In genomic region chr15:41893422-41894250, GRCh38 we compare ENCODE assay signal across 10 cellular contexts. TPM values are rescaled to one million over a fixed set of nuclear protein-coding genes. Genes with fewer than 3 reads are reported as not detected.
DNase-seq lines count a peak whose midpoint lies in the region; ATAC-seq and TF ChIP-seq lines count a peak whose summit lies in the region.
"Had no signal": no experiment of that assay in that cellular context is flagged by ENCODE, and none has a peak within 500 bp of the region (broad histone marks: within the 10 kb centered on the region; RNA-seq: fewer than 3 reads in every experiment).

Gene SPTBN5 (minus strand): TSS chr15:41894053. CDS start chr15:41893497, 556 bp downstream.

- peak within 1 kb of the TSS; percentile 83 for H3K27ac Mint-ChIP-seq in dendritic cell treated with granulocyte-macrophage colony-stimulating factor and Interleukin-4, amounts not matched to agents 40 ng/mL and 50 ng/mL, for 4 days

- H2AK5ac ChIP-seq in trophoblast cell (ENCODE audit: low read length) = peak within 1 kb of the TSS; percentile 42

- TF ChIP-seq CTCF in GM10248 (IDR thresholded peaks at IDR 0.05; ENCODE audit: control extremely low read depth, extremely low read depth, low read depth, missing control alignments) = no peak

- no peak within 1 kb of the TSS for H2BK5ac ChIP-seq in trophoblast cell (ENCODE audit: low read depth, low read length, poor library complexity)

- peaks cover 43 to 92% (median 84%) of the 10 kb centered on the region in 10 experiments for H3K4me1 ChIP-seq in BLaER1 treated with 17β-estradiol and CSF1 and Interleukin-3, amounts not matched to agents 10 nM and 100 nM
- peaks cover 12 to 14% of the 10 kb centered on the region in 2 experiments for H3K4me1 ChIP-seq in trophoblast cell (ENCODE audit: control insufficient read depth in 1 of 2, insufficient read depth in 2 of 2, low read length in 2 of 2)

- peaks cover 41% of the 10 kb centered on the region for H3K4me1 Mint-ChIP-seq in dendritic cell treated with granulocyte-macrophage colony-stimulating factor and Interleukin-4, amounts not matched to agents 40 ng/mL and 50 ng/mL, for 4 days (ENCODE audit: low read depth)

- no peak within 1 kb of the TSS for H3K23ac ChIP-seq in trophoblast cell (ENCODE audit: low read length)

- peak within 1 kb of the TSS; percentile 1 to 79 (median 71); a peak in 21 of 22 replicates for H3K27ac ChIP-seq in BLaER1 treated with 17β-estradiol and CSF1 and Interleukin-3, amounts not matched to agents 10 nM and 100 nM
- no peak within 1 kb of the TSS for H3K27ac ChIP-seq in trophoblast cell (ENCODE audit: low read depth, low read length)

- no peak within 1 kb of the TSS for H3K4ac ChIP-seq in trophoblast cell (ENCODE audit: low read depth, low read length)

- H3K14ac ChIP-seq in trophoblast cell (ENCODE audit: low read length) = peak within 1 kb of the TSS; percentile 4

- no peak within 1 kb of the TSS for H3K18ac ChIP-seq in trophoblast cell (ENCODE audit: low read length)

- peak within 1 kb of the TSS; percentile 23 for H2AFZ ChIP-seq in trophoblast cell (ENCODE audit: insufficient read depth, low read length, poor library complexity)

- DNase-seq in LoVo (ENCODE audit: low spot score) (peak; percentile 8), trophoblast cell (no peak), GM10248 (ENCODE audit: extremely low spot score) (no peak), H4 (ENCODE audit: low spot score) (no peak), occipital lobe (lab: John Stamatoyannopoulos, UW) (no peak)
- DNase-seq: GOT3, SIG-M5 had no signal

- peaks cover 34% of the 10 kb centered on the region for H3K36me3 Mint-ChIP-seq in dendritic cell treated with granulocyte-macrophage colony-stimulating factor and Interleukin-4, amounts not matched to agents 40 ng/mL and 50 ng/mL, for 4 days (ENCODE audit: low read depth)

- H4K8ac ChIP-seq in trophoblast cell (ENCODE audit: low read depth, low read length) = peak within 1 kb of the TSS; percentile 23

- no peaks in the 10 kb centered on the region for H3K9me3 Mint-ChIP-seq in dendritic cell treated with granulocyte-macrophage colony-stimulating factor and Interleukin-4, amounts not matched to agents 40 ng/mL and 50 ng/mL, for 4 days

- H3K9me3 ChIP-seq in BLaER1 treated with 17β-estradiol and CSF1 and Interleukin-3, amounts not matched to agents 10 nM and 100 nM (replicated peaks in 1 of 11) = no peaks in the 10 kb centered on the region
- H3K9me3 ChIP-seq in trophoblast cell (ENCODE audit: insufficient read depth, low read depth, low read length) = peaks cover 6% of the 10 kb centered on the region

- intact Hi-C loops in dendritic cell treated with granulocyte-macrophage colony-stimulating factor and Interleukin-4, amounts not matched to agents 40 ng/mL and 50 ng/mL, for 4 days (cut with micrococcal nuclease) = no loop called here

- CTCF ChIA-PET in GM10248 (lab: Yijun Ruan, JAX) = interaction anchor here (0.7 to 2.8 kb wide), 4 partner anchors 8 to 24 kb away, joined by 3 to 11 read pairs (median 6); no protein-coding TSS in a partner anchor

- WGBS in trophoblast cell (ENCODE audit: extremely low coverage, insufficient coverage, insufficient read length) = no CpG with 5 or more reads among the region's 15 CpGs

- H3K27me3 ChIP-seq in BLaER1 treated with 17β-estradiol and CSF1 and Interleukin-3, amounts not matched to agents 10 nM and 100 nM = no peaks in the 10 kb centered on the region
- H3K27me3 ChIP-seq in trophoblast cell (ENCODE audit: insufficient read depth, low read length) = no peaks in the 10 kb centered on the region

- H4K12ac ChIP-seq in trophoblast cell (ENCODE audit: low read depth, low read length) = no peak within 1 kb of the TSS

- H3K4me3 Mint-ChIP-seq in dendritic cell treated with granulocyte-macrophage colony-stimulating factor and Interleukin-4, amounts not matched to agents 40 ng/mL and 50 ng/mL, for 4 days = peak within 1 kb of the TSS; percentile 51

- H4K91ac ChIP-seq in trophoblast cell (ENCODE audit: low read depth, low read length) = no peak within 1 kb of the TSS

- no peak within 1 kb of the TSS for H2BK12ac ChIP-seq in trophoblast cell (ENCODE audit: low read length)

- no peak within 1 kb of the TSS for H2BK120ac ChIP-seq in trophoblast cell (ENCODE audit: insufficient read depth, low read length, poor library complexity)

- ATAC-seq in HG03469 (IDR thresholded peaks at IDR 0.05; ENCODE audit: unreplicated experiment) = no peak

- peak within 1 kb of the TSS in 7 of 10 experiments; percentile 6 to 61 (median 19); a peak in 11 of 20 replicates for H3K4me3 ChIP-seq in BLaER1 treated with 17β-estradiol and CSF1 and Interleukin-3, amounts not matched to agents 10 nM and 100 nM
- H3K4me3 ChIP-seq in trophoblast cell (ENCODE audit: low read depth, low read length) = no peak within 1 kb of the TSS

- POLR2A ChIA-PET in GM10248 (lab: Yijun Ruan, JAX) = no interaction called here

- peaks cover 0 to 15% (median 0%) of the 10 kb centered on the region in 11 experiments; a peak in 5 of 22 replicates for H3K36me3 ChIP-seq in BLaER1 treated with 17β-estradiol and CSF1 and Interleukin-3, amounts not matched to agents 10 nM and 100 nM
- H3K36me3 ChIP-seq in trophoblast cell (ENCODE audit: control insufficient read depth in 1 of 2, insufficient read depth in 2 of 2, low read length in 2 of 2) = peaks cover 2 to 4% of the 10 kb centered on the region in 2 experiments

- H3K9ac ChIP-seq in BLaER1 treated with 17β-estradiol and CSF1 and Interleukin-3, amounts not matched to agents 10 nM and 100 nM = peak within 1 kb of the TSS; percentile 40 to 75 (median 62); a peak in 21 of 22 replicates
- no peak within 1 kb of the TSS for H3K9ac ChIP-seq in trophoblast cell (ENCODE audit: low read length)

- peak within 1 kb of the TSS; percentile 89 to 97 (median 94) for H3K4me2 ChIP-seq in BLaER1 treated with 17β-estradiol and CSF1 and Interleukin-3, amounts not matched to agents 10 nM and 100 nM
- H3K4me2 ChIP-seq in trophoblast cell (ENCODE audit: low read length) = no peak within 1 kb of the TSS

- no peaks in the 10 kb centered on the region; a peak in 1 of 22 replicates for H4K20me1 ChIP-seq in BLaER1 treated with 17β-estradiol and CSF1 and Interleukin-3, amounts not matched to agents 10 nM and 100 nM

- no peaks in the 10 kb centered on the region for H3K79me2 ChIP-seq in trophoblast cell (ENCODE audit: control insufficient read depth, insufficient read depth, low read length, poor library complexity)

- H3K79me1 ChIP-seq in trophoblast cell (ENCODE audit: low read length) = peaks cover 2% of the 10 kb centered on the region

- peaks cover 2% of the 10 kb centered on the region for H3K27me3 Mint-ChIP-seq in dendritic cell treated with granulocyte-macrophage colony-stimulating factor and Interleukin-4, amounts not matched to agents 40 ng/mL and 50 ng/mL, for 4 days

RNA-seq across cellular contexts. Expression of gene SPTBN5, which starts in this region (rescaled TPM):
- polyA plus RNA-seq in trophoblast cell (2013) = 0.53 and 0.55 TPM in 2 replicates
- not detected in 2 replicates for total RNA-seq in H4 (2014; rRNA removed; shearing (Covaris generic))
- total RNA-seq in occipital lobe = 0.16 TPM
